8 cellular contexts compared by ENCODE assay signal in genomic region chr10:63630928-63631685, GRCh38.
A peak's percentile ranks its signal among the peaks of the same experiment; 100 is the strongest.
DNase-seq lines count a peak whose midpoint lies in the region; ATAC-seq and TF ChIP-seq lines count a peak whose summit lies in the region.

No MANE protein-coding gene starts in this region.

- 20% methylated on average over 20 of the region's 20 CpGs for WGBS in SK-N-SH (ENCODE audit: low lambda C conversion rate)

- no peaks in the 10 kb centered on the region for H3K27me3 Mint-ChIP-seq in activated naive CD8-positive, alpha-beta T cell

- no peaks in the 10 kb centered on the region for H3K36me3 Mint-ChIP-seq in activated naive CD8-positive, alpha-beta T cell

- peak overlapping the region; percentile 100 for H3K27ac ChIP-seq in SK-N-SH (ENCODE audit: low read depth in 2 of 2, low read length in 1 of 2)
- peak overlapping the region; percentile 41 for H3K27ac ChIP-seq in iPS-20b (ENCODE audit: low read length)
- peak overlapping the region; percentile 99 for H3K27ac ChIP-seq in stomach smooth muscle (ENCODE audit: low read length)

- H3K27me3 ChIP-seq in SK-N-SH (ENCODE audit: insufficient read depth) = no peaks in the 10 kb centered on the region
- no peaks in the 10 kb centered on the region; the same call in 1 of the 2 replicates for H3K27me3 ChIP-seq in iPS-20b (ENCODE audit: insufficient read depth, low read length)
- H3K27me3 ChIP-seq in stomach smooth muscle (ENCODE audit: control insufficient read depth in 1 of 2, insufficient read depth in 2 of 2, low read length in 2 of 2) = no peaks in the 10 kb centered on the region

- H3K27ac Mint-ChIP-seq in activated naive CD8-positive, alpha-beta T cell = peak overlapping the region; percentile 75

- CTCF ChIA-PET in SK-N-SH (lab: Yijun Ruan, JAX) = interaction anchor here (1.1 to 8.6 kb wide), 13 partner anchors 10 to 473 kb away, joined by 3 to 213 read pairs (median 7); partner anchors contain the start of gene REEP3

- peak overlapping the region; percentile 64 to 73 for H3K4me3 ChIP-seq in SK-N-SH (ENCODE audit: low read depth in 2 of 2, low read length in 1 of 2)
- peak overlapping the region; percentile 89 for H3K4me3 ChIP-seq in iPS-20b (ENCODE audit: low read length)
- H3K4me3 ChIP-seq in stomach smooth muscle (ENCODE audit: low read length in 2 of 2) = peak overlapping the region; percentile 86 to 88

- TF ChIP-seq RAD21 in SK-N-SH (IDR thresholded peaks at IDR 0.05; ENCODE audit: low read length) = no peak; the same call in 1 of the 2 replicates

- TF ChIP-seq CTCF in SK-N-SH (IDR thresholded peaks at IDR 0.05) = no peak

- no peak for ATAC-seq in SK-N-SH treated with all-trans-retinoic acid at 6 μM for 48 hours

- H3K79me2 ChIP-seq in SK-N-SH (ENCODE audit: insufficient read depth) = no peaks in the 10 kb centered on the region

- H3K36me3 ChIP-seq in SK-N-SH (replicated peaks in 1 of 2; ENCODE audit: control insufficient read depth in 1 of 2, insufficient read depth in 2 of 2, low read length in 1 of 2) (no peaks in the 10 kb centered on the region), iPS-20b (ENCODE audit: insufficient read depth, low read depth, low read length) (no peaks in the 10 kb centered on the region), stomach smooth muscle (ENCODE audit: control insufficient read depth in 2 of 2, insufficient read depth in 2 of 2, low read length in 2 of 2) (no peaks in the 10 kb centered on the region)

- H3K9me3 ChIP-seq in SK-N-SH = no peaks in the 10 kb centered on the region
- no peaks in the 10 kb centered on the region for H3K9me3 ChIP-seq in iPS-20b (ENCODE audit: insufficient read depth, low read depth, low read length)
- no peaks in the 10 kb centered on the region for H3K9me3 ChIP-seq in stomach smooth muscle (ENCODE audit: control insufficient read depth in 2 of 2, low read length in 2 of 2)

- H3K9me3 Mint-ChIP-seq in activated naive CD8-positive, alpha-beta T cell (ENCODE audit: low read depth) = no peaks in the 10 kb centered on the region

- H3K4me2 ChIP-seq in SK-N-SH = peak overlapping the region; percentile 98

- POLR2A ChIA-PET in SK-N-SH (lab: Yijun Ruan, JAX) = interaction anchor here (0.7 to 4.9 kb wide), 19 partner anchors 12 to 498 kb away, joined by 3 to 94 read pairs (median 4); partner anchors contain the start of genes JMJD1C, NRBF2 and REEP3

- H3K4me3 Mint-ChIP-seq in activated naive CD8-positive, alpha-beta T cell = peak overlapping the region; percentile 89

- H3F3A ChIP-seq in SK-N-SH (replicated peaks; ENCODE audit: insufficient read depth) = peaks cover 32% of the 10 kb centered on the region

- DNase-seq in SK-N-SH (no peak), mucosa of gallbladder (ENCODE audit: low spot score) (no peak), RPMI8226 (no peak), SKM-1 treated with dmso at 0.1 percent for 144 hours (lab: John Stamatoyannopoulos, UW; ENCODE audit: unreplicated experiment) (no peak)

- no peak for TF ChIP-seq EP300 in SK-N-SH (IDR thresholded peaks at IDR 0.05; ENCODE audit: borderline replicate concordance in 1 of 2, low read depth in 1 of 2, low read length in 1 of 2)

- H2AFZ ChIP-seq in SK-N-SH (ENCODE audit: low read depth) = peak overlapping the region; percentile 80

- H3K9ac ChIP-seq in SK-N-SH (peak overlapping the region; percentile 91), iPS-20b (ENCODE audit: low read depth, low read length) (peak overlapping the region; percentile 81), stomach smooth muscle (ENCODE audit: low read length in 2 of 2) (peak overlapping the region; percentile 85 to 95)

- H3K4me1 Mint-ChIP-seq in activated naive CD8-positive, alpha-beta T cell (ENCODE audit: low read depth) = peaks cover 25% of the 10 kb centered on the region

- H3K4me1 ChIP-seq in SK-N-SH (ENCODE audit: control insufficient read depth in 1 of 2, insufficient read depth in 2 of 2, low read depth in 1 of 2, low read length in 1 of 2) = peaks cover 25 to 27% of the 10 kb centered on the region in 2 experiments
- H3K4me1 ChIP-seq in iPS-20b (ENCODE audit: insufficient read depth, low read length) = peaks cover 26% of the 10 kb centered on the region
- H3K4me1 ChIP-seq in stomach smooth muscle (ENCODE audit: control insufficient read depth, insufficient read depth, low read length) = peaks cover 23% of the 10 kb centered on the region

- no peaks in the 10 kb centered on the region for H4K20me1 ChIP-seq in SK-N-SH (ENCODE audit: insufficient read depth)

- H3K9me2 ChIP-seq in SK-N-SH = no peaks in the 10 kb centered on the region

TF ChIP-seq in SK-N-SH, 30 proteins besides CTCF, POLR2A, EP300 and RAD21:
- TF ChIP-seq MXI1 (IDR thresholded peaks at IDR 0.05; ENCODE audit: low read depth, low read length) (peak; percentile 70), GATA2 (CRISPR knock-in tag; IDR thresholded peaks at IDR 0.05) (no peak)
TF ChIP-seq in SK-N-SH: peak in this region for 1.

TF ChIP-seq in SK-N-SH treated with all-trans-retinoic acid at 6 μM for 48 hours, 23 proteins besides CTCF, POLR2A, EP300 and RAD21:
- no peak for TF ChIP-seq OSR1 (CRISPR knock-in tag; IDR thresholded peaks at IDR 0.05)
- no peak for TF ChIP-seq TCF4 (CRISPR knock-in tag; IDR thresholded peaks at IDR 0.05; ENCODE audit: borderline replicate concordance)
- TF ChIP-seq ZFP30 (CRISPR knock-in tag; IDR thresholded peaks at IDR 0.05) = no peak

Comparison
In these comparisons a context has a peak if more than half of its experiments do, and no peak if none do; other contexts are left out.
1. H3K27ac ChIP-seq: peak in every context shown above with its lines; median percentile 100 in SK-N-SH; 99 in stomach smooth muscle; 41 in iPS-20b.